In the genomic region with DNA sequence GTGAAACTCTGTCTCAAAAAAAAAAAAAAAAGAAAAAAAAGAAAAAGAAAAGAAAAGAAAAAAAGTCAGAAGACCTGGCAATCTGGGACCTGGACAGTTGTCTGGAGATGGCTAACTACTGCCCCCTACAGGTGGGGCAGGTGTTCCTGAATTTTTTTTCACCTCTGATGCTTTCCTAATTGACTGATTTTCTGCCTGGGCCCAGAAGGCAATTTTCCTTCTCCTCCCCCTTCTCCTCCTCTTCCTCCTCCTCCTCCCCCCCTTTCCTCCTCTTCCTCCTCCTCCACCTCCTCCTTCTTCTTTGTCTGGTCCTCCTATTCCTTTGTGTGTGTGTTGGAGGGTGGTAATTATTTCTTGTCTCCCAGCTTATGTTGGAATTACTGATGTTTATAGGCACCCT, we compare ENCODE assay signal across 8 cellular contexts. TPM values are rescaled to one million over a fixed set of nuclear protein-coding genes. Genes with fewer than 3 reads are reported as not detected.
DNase-seq lines count a peak whose midpoint lies in the region; ATAC-seq, FAIRE-seq and TF ChIP-seq lines count a peak whose summit lies in the region.

No MANE protein-coding gene starts in this region.

- TF ChIP-seq CTCF in WTC11 (IDR thresholded peaks at IDR 0.05) (peak; percentile 61), mucosa of descending colon (IDR thresholded peaks at IDR 0.05) (peak; percentile 31)

- intact Hi-C loops in mucosa of descending colon (cut with DNase I, micrococcal nuclease): no loop called here

- H3K4me3 Mint-ChIP-seq in WTC11: no peak overlapping the region

- no peak for FAIRE-seq in frontal cortex (lab: Jason Lieb, UNC)

- peaks cover 3% of the 10 kb centered on the region; the same call in 1 of the 2 replicates for H3K9me3 Mint-ChIP-seq in WTC11

- no peak for ATAC-seq in WTC11
- ATAC-seq in mucosa of descending colon: peak; percentile 44
- ATAC-seq in HG03095 (IDR thresholded peaks at IDR 0.05; ENCODE audit: unreplicated experiment): no peak

- peaks cover 6% of the 10 kb centered on the region for H3K27me3 Mint-ChIP-seq in WTC11 (ENCODE audit: low read depth)

- H3K4me2 ChIP-seq in Karpas-422 (ENCODE audit: low read depth, low read length, poor library complexity, severe bottlenecking): no peak overlapping the region

- peak; percentile 22 for DNase-seq in NCI-H2196 (lab: John Stamatoyannopoulos, UW; ENCODE audit: unreplicated experiment)
- DNase-seq in NCI-H2196 treated with DMSO at 0.1 percent for 48 hours (lab: John Stamatoyannopoulos, UW; ENCODE audit: unreplicated experiment): no peak
- peak; percentile 83 for DNase-seq in Karpas-422
- DNase-seq in WTC11 (ENCODE audit: low spot score): peak; percentile 61
- peak in 2 of 3 donors; percentile 32 to 59 for DNase-seq in mucosa of descending colon
- DNase-seq in DMS79 (lab: John Stamatoyannopoulos, UW): no peak
- DNase-seq in frontal cortex (ENCODE audit: low spot score in 2 of 2): no peak

- H3K4me1 Mint-ChIP-seq in WTC11: peaks cover under 1% of the 10 kb centered on the region

- no peaks in the 10 kb centered on the region for H3K9me2 ChIP-seq in Karpas-422 (replicated peaks; ENCODE audit: insufficient read depth, low read length)

- POLR2A ChIA-PET in WTC11 (lab: Charles Lee): no interaction called here

- no peaks in the 10 kb centered on the region for H3K79me2 ChIP-seq in Karpas-422 (ENCODE audit: low read length)

- H2AFZ ChIP-seq in Karpas-422 (ENCODE audit: low read length): no peak overlapping the region

- H3K9ac ChIP-seq in Karpas-422 (ENCODE audit: low read length): no peak overlapping the region

- CTCF ChIA-PET in WTC11 (lab: Charles Lee): interaction anchor here (0.6 to 2.9 kb wide), 31 partner anchors 9 to 1201 kb away, joined by 3 to 22 read pairs (median 4); a partner anchor contains a TSS

- no peaks in the 10 kb centered on the region for H3K36me3 Mint-ChIP-seq in WTC11

- H3K27ac ChIP-seq in Karpas-422 (ENCODE audit: low read length): no peak overlapping the region

- H3K27me3 ChIP-seq in Karpas-422 (ENCODE audit: low read length): no peaks in the 10 kb centered on the region

- H3K4me1 ChIP-seq in Karpas-422 (ENCODE audit: low read length) (no peaks in the 10 kb centered on the region), mucosa of descending colon (ENCODE audit: low read depth) (no peaks in the 10 kb centered on the region)

- H3K27ac Mint-ChIP-seq in WTC11: no peak overlapping the region

- H3K4me3 ChIP-seq in Karpas-422 (ENCODE audit: low read length): no peak overlapping the region
- no peak overlapping the region for H3K4me3 ChIP-seq in mucosa of descending colon

- H3K36me3 ChIP-seq in Karpas-422 (ENCODE audit: insufficient read depth, low read length) (no peaks in the 10 kb centered on the region), mucosa of descending colon (ENCODE audit: low read depth) (no peaks in the 10 kb centered on the region)

- H3K9me3 ChIP-seq in Karpas-422 (ENCODE audit: low read length): no peaks in the 10 kb centered on the region
- no peaks in the 10 kb centered on the region for H3K9me3 ChIP-seq in mucosa of descending colon

- no peaks in the 10 kb centered on the region for H4K20me1 ChIP-seq in Karpas-422 (ENCODE audit: insufficient read depth, low read depth, low read length)

TF ChIP-seq in WTC11, 78 proteins besides CTCF, POLR2A, EP300 and RAD21:
- TF ChIP-seq KAT7 (CRISPR knock-in tag; IDR thresholded peaks at IDR 0.05; ENCODE audit: borderline replicate concordance) (no peak), TEAD1 (CRISPR knock-in tag; IDR thresholded peaks at IDR 0.05) (no peak), NFYB (CRISPR knock-in tag; conservative IDR thresholded peaks at IDR 0.05; ENCODE audit: low read depth) (no peak), MXD4 (CRISPR knock-in tag; IDR thresholded peaks at IDR 0.05; ENCODE audit: borderline replicate concordance) (no peak)
- TF ChIP-seq, protein P1, sequence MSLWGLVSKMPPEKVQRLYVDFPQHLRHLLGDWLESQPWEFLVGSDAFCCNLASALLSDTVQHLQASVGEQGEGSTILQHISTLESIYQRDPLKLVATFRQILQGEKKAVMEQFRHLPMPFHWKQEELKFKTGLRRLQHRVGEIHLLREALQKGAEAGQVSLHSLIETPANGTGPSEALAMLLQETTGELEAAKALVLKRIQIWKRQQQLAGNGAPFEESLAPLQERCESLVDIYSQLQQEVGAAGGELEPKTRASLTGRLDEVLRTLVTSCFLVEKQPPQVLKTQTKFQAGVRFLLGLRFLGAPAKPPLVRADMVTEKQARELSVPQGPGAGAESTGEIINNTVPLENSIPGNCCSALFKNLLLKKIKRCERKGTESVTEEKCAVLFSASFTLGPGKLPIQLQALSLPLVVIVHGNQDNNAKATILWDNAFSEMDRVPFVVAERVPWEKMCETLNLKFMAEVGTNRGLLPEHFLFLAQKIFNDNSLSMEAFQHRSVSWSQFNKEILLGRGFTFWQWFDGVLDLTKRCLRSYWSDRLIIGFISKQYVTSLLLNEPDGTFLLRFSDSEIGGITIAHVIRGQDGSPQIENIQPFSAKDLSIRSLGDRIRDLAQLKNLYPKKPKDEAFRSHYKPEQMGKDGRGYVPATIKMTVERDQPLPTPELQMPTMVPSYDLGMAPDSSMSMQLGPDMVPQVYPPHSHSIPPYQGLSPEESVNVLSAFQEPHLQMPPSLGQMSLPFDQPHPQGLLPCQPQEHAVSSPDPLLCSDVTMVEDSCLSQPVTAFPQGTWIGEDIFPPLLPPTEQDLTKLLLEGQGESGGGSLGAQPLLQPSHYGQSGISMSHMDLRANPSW (CRISPR knock-in tag; conservative IDR thresholded peaks at IDR 0.05; ENCODE audit: low read depth): no peak
- TF ChIP-seq, protein P2, sequence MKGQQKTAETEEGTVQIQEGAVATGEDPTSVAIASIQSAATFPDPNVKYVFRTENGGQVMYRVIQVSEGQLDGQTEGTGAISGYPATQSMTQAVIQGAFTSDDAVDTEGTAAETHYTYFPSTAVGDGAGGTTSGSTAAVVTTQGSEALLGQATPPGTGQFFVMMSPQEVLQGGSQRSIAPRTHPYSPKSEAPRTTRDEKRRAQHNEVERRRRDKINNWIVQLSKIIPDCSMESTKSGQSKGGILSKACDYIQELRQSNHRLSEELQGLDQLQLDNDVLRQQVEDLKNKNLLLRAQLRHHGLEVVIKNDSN (CRISPR knock-in tag; IDR thresholded peaks at IDR 0.05): no peak
- TF ChIP-seq, protein P3, sequence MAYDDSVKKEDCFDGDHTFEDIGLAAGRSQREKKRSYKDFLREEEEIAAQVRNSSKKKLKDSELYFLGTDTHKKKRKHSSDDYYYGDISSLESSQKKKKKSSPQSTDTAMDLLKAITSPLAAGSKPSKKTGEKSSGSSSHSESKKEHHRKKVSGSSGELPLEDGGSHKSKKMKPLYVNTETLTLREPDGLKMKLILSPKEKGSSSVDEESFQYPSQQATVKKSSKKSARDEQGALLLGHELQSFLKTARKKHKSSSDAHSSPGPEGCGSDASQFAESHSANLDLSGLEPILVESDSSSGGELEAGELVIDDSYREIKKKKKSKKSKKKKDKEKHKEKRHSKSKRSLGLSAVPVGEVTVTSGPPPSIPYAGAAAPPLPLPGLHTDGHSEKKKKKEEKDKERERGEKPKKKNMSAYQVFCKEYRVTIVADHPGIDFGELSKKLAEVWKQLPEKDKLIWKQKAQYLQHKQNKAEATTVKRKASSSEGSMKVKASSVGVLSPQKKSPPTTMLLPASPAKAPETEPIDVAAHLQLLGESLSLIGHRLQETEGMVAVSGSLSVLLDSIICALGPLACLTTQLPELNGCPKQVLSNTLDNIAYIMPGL (CRISPR knock-in tag; IDR thresholded peaks at IDR 0.05): no peak
- TF ChIP-seq, protein P4, sequence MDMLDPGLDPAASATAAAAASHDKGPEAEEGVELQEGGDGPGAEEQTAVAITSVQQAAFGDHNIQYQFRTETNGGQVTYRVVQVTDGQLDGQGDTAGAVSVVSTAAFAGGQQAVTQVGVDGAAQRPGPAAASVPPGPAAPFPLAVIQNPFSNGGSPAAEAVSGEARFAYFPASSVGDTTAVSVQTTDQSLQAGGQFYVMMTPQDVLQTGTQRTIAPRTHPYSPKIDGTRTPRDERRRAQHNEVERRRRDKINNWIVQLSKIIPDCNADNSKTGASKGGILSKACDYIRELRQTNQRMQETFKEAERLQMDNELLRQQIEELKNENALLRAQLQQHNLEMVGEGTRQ (CRISPR knock-in tag; IDR thresholded peaks at IDR 0.05): no peak
TF ChIP-seq in WTC11: peak in this region for 0.

RNA-seq across cellular contexts. Expression of a gene that starts 26.7 kb away (rescaled TPM):
- 0.83 TPM in 1 of 2 replicates, not detected in the other for total RNA-seq in Karpas-422 (2014; rRNA removed; shearing (Covaris generic); ENCODE audit: low replicate concordance)
- total RNA-seq in WTC11 (2021) (0.35 to 0.48 TPM (median 0.44 TPM) in 3 replicates), mucosa of descending colon (not detected), frontal cortex (0.41 TPM)

Comparison
In these comparisons a context has a peak if more than half of its experiments do, and no peak if none do; other contexts are left out.
1. DNase-seq: peak in NCI-H2196 (single experiment), Karpas-422 (single experiment), WTC11 (single experiment) and mucosa of descending colon (2 of 3); none in NCI-H2196 treated with DMSO at 0.1 percent for 48 hours (single experiment), DMS79 (single experiment) and frontal cortex (0 of 2).